ENCODE assay signal across 16 cellular contexts in genomic region chr12:117430246-117430645, GRCh38.
A peak's percentile ranks its signal among the peaks of the same experiment; 100 is the strongest.
DNase-seq lines count a peak whose midpoint lies in the region; ATAC-seq and TF ChIP-seq lines count a peak whose summit lies in the region.
"Had no signal": no experiment of that assay in that cellular context is flagged by ENCODE, and none has a peak within 500 bp of the region (broad histone marks: within the 10 kb centered on the region; RNA-seq: fewer than 3 reads in every experiment).

No MANE protein-coding gene starts in this region.

- DNase-seq in cardiac septum (ENCODE audit: low spot score) (peak; percentile 57), left ventricle myocardium inferior (no peak), inferior parietal cortex (ENCODE audit: extremely low spot score) (peak; percentile 5), substantia nigra (lab: John Stamatoyannopoulos, UW) (no peak)
- DNase-seq: AML-193; Caco-2; Calu3; CD4-positive, alpha-beta T cell; CD8-positive, alpha-beta T cell; DMS79 treated with DMSO at 0.1 percent for 48 hours; GF-D8 had no signal

- H3K9me3 ChIP-seq in left ventricle myocardium inferior (replicated peaks): peaks cover 5% of the 10 kb centered on the region
- H3K9me3 ChIP-seq: A549 had no signal

- TF ChIP-seq CTCF in left ventricle myocardium inferior (IDR thresholded peaks at IDR 0.05; ENCODE audit: borderline replicate concordance): no peak

- H3K4me1 ChIP-seq in left ventricle myocardium inferior: no peaks in the 10 kb centered on the region
- H3K4me1 ChIP-seq: BLaER1 treated with 17β-estradiol and CSF1 and Interleukin-3, amounts not matched to agents 10 nM and 100 nM; Caco-2 had no signal

- ATAC-seq in GM18502 (IDR thresholded peaks at IDR 0.05; ENCODE audit: poor library complexity, unreplicated experiment): no peak
- ATAC-seq: CD8-positive, alpha-beta T cell had no signal

- no peak overlapping the region for H3K4me3 ChIP-seq in left ventricle myocardium inferior
- H3K4me3 ChIP-seq: A549; BLaER1 treated with 17β-estradiol and CSF1 and Interleukin-3, amounts not matched to agents 10 nM and 100 nM had no signal

- H3K27ac ChIP-seq in left ventricle myocardium inferior (replicated peaks): no peak overlapping the region
- no peak overlapping the region for H3K27ac ChIP-seq in substantia nigra (ENCODE audit: low read depth, low read length, poor library complexity, severe bottlenecking)
- H3K27ac ChIP-seq: 22Rv1; A549; BLaER1 treated with 17β-estradiol and CSF1 and Interleukin-3, amounts not matched to agents 10 nM and 100 nM; C4-2B had no signal

- intact Hi-C loops in cardiac septum (cut with DNase I) (no loop called here), left ventricle myocardium inferior (cut with micrococcal nuclease) (no loop called here)

- H3K27me3 ChIP-seq in left ventricle myocardium inferior (ENCODE audit: low read depth): no peaks in the 10 kb centered on the region
- H3K27me3 ChIP-seq: BLaER1 treated with 17β-estradiol and CSF1 and Interleukin-3, amounts not matched to agents 10 nM and 100 nM had no signal

- H3K36me3 ChIP-seq in left ventricle myocardium inferior: no peaks in the 10 kb centered on the region
- H3K36me3 ChIP-seq: BLaER1 treated with 17β-estradiol and CSF1 and Interleukin-3, amounts not matched to agents 10 nM and 100 nM had no signal

Comparison
In these comparisons a context has a peak if more than half of its experiments do, and no peak if none do; other contexts are left out.
1. DNase-seq: peak in cardiac septum (single experiment) and inferior parietal cortex (single experiment); none in left ventricle myocardium inferior (single experiment) and substantia nigra (0 of 49).